Comparison of ENCODE assay signal across 18 cellular contexts in genomic region chr3:12954180-12954579, GRCh38.
DNase-seq lines count a peak whose midpoint lies in the region; ATAC-seq, FAIRE-seq and TF ChIP-seq lines count a peak whose summit lies in the region.
"Had no signal": no experiment of that assay in that cellular context is flagged by ENCODE, and none has a peak within 500 bp of the region (broad histone marks: within the 10 kb centered on the region; RNA-seq: fewer than 3 reads in every experiment).

No MANE protein-coding gene starts in this region.

- no peak for TF ChIP-seq CTCF in MCF 10A (IDR thresholded peaks at IDR 0.05; ENCODE audit: unreplicated experiment)
- no peak for TF ChIP-seq CTCF in mammary epithelial cell (conservative IDR thresholded peaks at IDR 0.05 in 1 of 2, IDR thresholded peaks at IDR 0.05 in 1 of 2; ENCODE audit: extremely low read depth in 1 of 2, insufficient read depth in 1 of 2, low read depth in 1 of 2, low read length in 2 of 2)
- TF ChIP-seq CTCF in K562 (IDR thresholded peaks at IDR 0.05 in 2 of 3, conservative IDR thresholded peaks at IDR 0.05 in 1 of 3; ENCODE audit: insufficient read depth in 2 of 3, low read depth in 1 of 3, low read length in 3 of 3) = no peak
- TF ChIP-seq CTCF in suprapubic skin (IDR thresholded peaks at IDR 0.05) = no peak

- no peak overlapping the region for H3K4me3 Mint-ChIP-seq in MCF 10A (ENCODE audit: unreplicated experiment)

- H3K4me1 Mint-ChIP-seq in MCF 10A (ENCODE audit: insufficient read depth, unreplicated experiment) = peaks cover 11% of the 10 kb centered on the region

- H2AFZ ChIP-seq in mammary epithelial cell (ENCODE audit: low read depth, low read length) (no peak overlapping the region), K562 (ENCODE audit: low read depth, low read length) (peak overlapping the region; percentile 17; the same call in 1 of the 2 replicates)
- H2AFZ ChIP-seq: parathyroid adenoma had no signal

- dilution Hi-C loops in mammary epithelial cell (cut with HindIII; ENCODE audit: low sequenced_read_pairs) = no loop called here

- no peaks in the 10 kb centered on the region for H4K20me1 ChIP-seq in mammary epithelial cell (ENCODE audit: insufficient read depth, low read length)
- no peaks in the 10 kb centered on the region; the same call in 1 of the 2 replicates for H4K20me1 ChIP-seq in K562 (replicated peaks; ENCODE audit: control insufficient read depth, insufficient read depth, low read length)

- no peaks in the 10 kb centered on the region for H3K9me3 Mint-ChIP-seq in MCF 10A (ENCODE audit: unreplicated experiment)

- WGBS in mammary epithelial cell (ENCODE audit: low coverage, missing lambda C conversion rate) = 68% methylated on average over 6 of the region's 6 CpGs
- WGBS in K562 (ENCODE audit: insufficient coverage, low coverage, missing lambda C conversion rate) = 49% methylated on average over 6 of the region's 6 CpGs
- 79% methylated on average over 6 of the region's 6 CpGs for WGBS in suprapubic skin

- H3K9ac ChIP-seq in mammary epithelial cell (ENCODE audit: insufficient read depth, low read length) = no peak overlapping the region
- peak overlapping the region; percentile 66 to 87 for H3K9ac ChIP-seq in K562 (ENCODE audit: insufficient read depth in 1 of 2, low read depth in 2 of 2, low read length in 2 of 2)
- peak overlapping the region; percentile 47 for H3K9ac ChIP-seq in mucosa of stomach (ENCODE audit: low read length)
- H3K9ac ChIP-seq: parathyroid adenoma had no signal

- H3K36me3 ChIP-seq in mammary epithelial cell (ENCODE audit: insufficient read depth, low read length) = no peaks in the 10 kb centered on the region
- H3K36me3 ChIP-seq in K562 (ENCODE audit: control insufficient read depth, insufficient read depth, low read length) = peaks cover 11% of the 10 kb centered on the region
- no peaks in the 10 kb centered on the region for H3K36me3 ChIP-seq in mucosa of stomach (ENCODE audit: control insufficient read depth, insufficient read depth, low read length)
- H3K36me3 ChIP-seq in suprapubic skin = no peaks in the 10 kb centered on the region

- no peaks in the 10 kb centered on the region for H3K27me3 Mint-ChIP-seq in MCF 10A (ENCODE audit: insufficient read depth, unreplicated experiment)

- H3K27me3 ChIP-seq in mammary epithelial cell (ENCODE audit: insufficient read depth, low read length) = no peaks in the 10 kb centered on the region
- H3K27me3 ChIP-seq in K562 (ENCODE audit: control insufficient read depth in 2 of 2, insufficient read depth in 2 of 2, low read length in 2 of 2) = no peaks in the 10 kb centered on the region
- no peaks in the 10 kb centered on the region for H3K27me3 ChIP-seq in mucosa of stomach (ENCODE audit: control insufficient read depth, insufficient read depth, low read length)
- no peaks in the 10 kb centered on the region for H3K27me3 ChIP-seq in suprapubic skin

- H3K27ac Mint-ChIP-seq in MCF 10A (ENCODE audit: low read depth, unreplicated experiment) = peak overlapping the region; percentile 61

- CTCF ChIA-PET in MCF 10A (lab: Yijun Ruan, JAX) = interaction anchor here (1.1 kb wide), 2 partner anchors 20 to 131 kb away, joined by 3 read pairs; no protein-coding TSS in a partner anchor
- CTCF ChIA-PET in mammary epithelial cell (lab: Charles Lee; ENCODE audit: low non-redundant PET) = no interaction called here
- CTCF ChIA-PET in K562 (lab: Yijun Ruan, JAX; ENCODE audit: low intra/inter-chr PET ratio) = no interaction called here

- no peak for DNase-seq in MCF 10A (ENCODE audit: unreplicated experiment)
- DNase-seq in mammary epithelial cell = no peak
- no peak for DNase-seq in K562 (ENCODE audit: extremely low read depth in 1 of 4, low spot score in 3 of 4)
- DNase-seq in suprapubic skin (ENCODE audit: low spot score in 2 of 2) = no peak
- DNase-seq in NCI-H82 treated with DMSO at 0.1 percent for 48 hours (lab: John Stamatoyannopoulos, UW; ENCODE audit: unreplicated experiment) = no peak
- DNase-seq in DMS79 treated with DMSO at 0.1 percent for 48 hours (lab: John Stamatoyannopoulos, UW) = no peak
- DNase-seq: foreskin melanocyte; IMR-90; midbrain; NCI-H1105 treated with DMSO at 0.1 percent for 48 hours; NCI-H345; stimulated activated CD4-positive, alpha-beta T cell treated with anti-CD3 and anti-CD28 coated beads, Interleukin-12 subunit alpha, Interleukin-12 subunit beta, amount 100 ng/mL, for 4 hours; T1000 had no signal

- POLR2A ChIA-PET in MCF 10A (lab: Yijun Ruan, JAX) (interaction anchor here (1.0 kb wide), 1 partner anchor 11 kb away, joined by 3 read pairs; no protein-coding TSS in a partner anchor), K562 (lab: Yijun Ruan, JAX) (interaction anchor here (0.8 to 1.8 kb wide), 3 partner anchors 12 to 19 kb away, joined by 3 to 5 read pairs (median 3); no protein-coding TSS in a partner anchor)

- H3K27ac ChIP-seq in mammary epithelial cell (ENCODE audit: insufficient read depth, low read depth, low read length) (no peak overlapping the region), K562 (ENCODE audit: extremely low read depth, low read depth, low read length) (peak overlapping the region; percentile 90), suprapubic skin (peak overlapping the region; percentile 76)
- H3K27ac ChIP-seq: A549 had no signal

- no peaks in the 10 kb centered on the region for H3K9me1 ChIP-seq in K562 (ENCODE audit: control insufficient read depth, insufficient read depth, low read length)

- TF ChIP-seq RAD21 in K562 (CRISPR knock-in tag; conservative IDR thresholded peaks at IDR 0.05 in 1 of 2, IDR thresholded peaks at IDR 0.05 in 1 of 2) = no peak

- no peak for FAIRE-seq in K562 (lab: Jason Lieb, UNC)
- FAIRE-seq: A549 had no signal

- no peak for TF ChIP-seq EP300 in K562 (IDR thresholded peaks at IDR 0.05; ENCODE audit: low read length)
- TF ChIP-seq EP300 in suprapubic skin (IDR thresholded peaks at IDR 0.05) = no peak

- H3K4me2 ChIP-seq in mammary epithelial cell (ENCODE audit: insufficient read depth, low read depth, low read length) = no peak overlapping the region
- peak overlapping the region; percentile 84 for H3K4me2 ChIP-seq in K562 (ENCODE audit: insufficient read depth, low read length)
- H3K4me2 ChIP-seq: A549 had no signal

- H3K9me3 ChIP-seq in mammary epithelial cell (replicated peaks; ENCODE audit: insufficient read depth, low read length) (no peaks in the 10 kb centered on the region), K562 (replicated peaks; ENCODE audit: control insufficient read depth, insufficient read depth, low read depth, low read length) (no peaks in the 10 kb centered on the region), mucosa of stomach (ENCODE audit: control insufficient read depth, low read length) (no peaks in the 10 kb centered on the region), suprapubic skin (no peaks in the 10 kb centered on the region)
- H3K9me3 ChIP-seq: A549 had no signal

- TF ChIP-seq POLR2A in K562 (conservative IDR thresholded peaks at IDR 0.05) = no peak
- no peak for TF ChIP-seq POLR2A in suprapubic skin (IDR thresholded peaks at IDR 0.05)

- intact Hi-C loops in MCF 10A (cut with micrococcal nuclease) (no loop called here), mammary epithelial cell (cut with micrococcal nuclease) (no loop called here), K562 (cut with micrococcal nuclease) (no loop called here)

- in situ Hi-C loops in mammary epithelial cell (cut with MboI; ENCODE audit: low sequenced_read_pairs in 2 of 2) (no loop called here), K562 (cut with MboI) (no loop called here)

- no TSS peak for BruUV-seq in MCF 10A (replicated peaks; lab: Mats Ljungman, UMichigan)
- BruUV-seq in mammary epithelial cell (replicated peaks; lab: Mats Ljungman, UMichigan) = no TSS peak
- no TSS peak for BruUV-seq in K562 (replicated peaks; lab: Mats Ljungman, UMichigan)

- no peak overlapping the region for H3K4me3 ChIP-seq in mammary epithelial cell (replicated peaks in 1 of 3; ENCODE audit: insufficient read depth in 1 of 3, low read depth in 2 of 3, low read length in 3 of 3)
- H3K4me3 ChIP-seq in K562 = no peak overlapping the region
- H3K4me3 ChIP-seq in mucosa of stomach (ENCODE audit: low read length) = no peak overlapping the region
- H3K4me3 ChIP-seq in suprapubic skin = no peak overlapping the region
- H3K4me3 ChIP-seq: A549 had no signal

- H3K4me1 ChIP-seq in mammary epithelial cell (ENCODE audit: insufficient read depth, low read length) (peaks cover 7% of the 10 kb centered on the region), K562 (replicated peaks in 1 of 2; ENCODE audit: control insufficient read depth in 2 of 2, insufficient read depth in 2 of 2, low read length in 2 of 2) (peaks cover 72 to 88% of the 10 kb centered on the region in 2 experiments), mucosa of stomach (ENCODE audit: control insufficient read depth, insufficient read depth, low read length) (peaks cover 40% of the 10 kb centered on the region), suprapubic skin (peaks cover 89% of the 10 kb centered on the region)
- H3K4me1 ChIP-seq: A549 had no signal

- no peak for ATAC-seq in K562
- no peak for ATAC-seq in HG02571 (IDR thresholded peaks at IDR 0.05; ENCODE audit: unreplicated experiment)
- ATAC-seq: HCT116 had no signal

- H3K79me2 ChIP-seq in mammary epithelial cell (ENCODE audit: insufficient read depth, low read length) (peaks cover 24% of the 10 kb centered on the region), K562 (ENCODE audit: control insufficient read depth, insufficient read depth, low read length) (peaks cover 91% of the 10 kb centered on the region)

- peaks cover 4% of the 10 kb centered on the region for H3K36me3 Mint-ChIP-seq in MCF 10A (ENCODE audit: insufficient read depth, unreplicated experiment)

TF ChIP-seq in K562, 482 proteins besides CTCF, POLR2A, EP300 and RAD21 (continues in another document):
- no peak for TF ChIP-seq CGGBP1 (CRISPR knock-in tag; IDR thresholded peaks at IDR 0.05)
- no peak for TF ChIP-seq THRB (CRISPR knock-in tag; conservative IDR thresholded peaks at IDR 0.05)
